20 cellular contexts compared by ENCODE assay signal in genomic region chr19:31308781-31309180, GRCh38. TPM values are rescaled to one million over a fixed set of nuclear protein-coding genes. Genes with fewer than 3 reads are reported as not detected.
DNase-seq lines count a peak whose midpoint lies in the region; ATAC-seq, FAIRE-seq and TF ChIP-seq lines count a peak whose summit lies in the region.
"Had no signal": no experiment of that assay in that cellular context is flagged by ENCODE, and none has a peak within 500 bp of the region (broad histone marks: within the 10 kb centered on the region; RNA-seq: fewer than 3 reads in every experiment).

No MANE protein-coding gene starts in this region.

- intact Hi-C loops in CD14-positive monocyte (cut with micrococcal nuclease), result loop anchor here in 1 of 2 donors (5.0 kb wide), 1 partner anchor 44 kb away; no protein-coding TSS in a partner anchor

- no peak overlapping the region for H3K9ac ChIP-seq in H1 (replicated peaks in 1 of 4; ENCODE audit: extremely low read depth in 1 of 4, low read depth in 3 of 4, low read length in 3 of 4)

- no peak overlapping the region for H2BK12ac ChIP-seq in H1 (ENCODE audit: low read depth, low read length)

- peaks cover under 1% of the 10 kb centered on the region; the same call in 1 of the 2 replicates for H3K79me1 ChIP-seq in H1 (ENCODE audit: low read depth, low read length)

- no peak overlapping the region for H4K91ac ChIP-seq in H1 (replicated peaks; ENCODE audit: insufficient read length, low read length)

- ATAC-seq in HG02970 (IDR thresholded peaks at IDR 0.05; ENCODE audit: low FRiP score, unreplicated experiment), result no peak
- ATAC-seq in GM21360 (IDR thresholded peaks at IDR 0.05; ENCODE audit: unreplicated experiment), result no peak
- ATAC-seq: CD8-positive, alpha-beta T cell had no signal

- H3K4me1 ChIP-seq in HEK293 (ENCODE audit: control insufficient read depth, insufficient read depth, low read length), result peaks cover 24% of the 10 kb centered on the region
- H3K4me1 ChIP-seq in H1 (replicated peaks in 1 of 4; ENCODE audit: control insufficient read depth in 3 of 4, insufficient read depth in 4 of 4, low read length in 3 of 4), result no peaks in the 10 kb centered on the region; a peak in 1 of 7 replicates
- peaks cover 10% of the 10 kb centered on the region for H3K4me1 ChIP-seq in osteoblast (ENCODE audit: insufficient read depth, low read length)

- H3K27ac Mint-ChIP-seq in CD14-positive monocyte (peak overlapping the region in 2 of 7 donors; percentile 13 to 27), nephron progenitor cell (no peak overlapping the region)
- H3K27ac Mint-ChIP-seq: CD4-positive, CD25-positive, alpha-beta regulatory T cell; CD8-positive, alpha-beta T cell had no signal

- TF ChIP-seq RAD21 in H1 (IDR thresholded peaks at IDR 0.05 in 1 of 2, conservative IDR thresholded peaks at IDR 0.05 in 1 of 2; ENCODE audit: low read depth in 2 of 2, low read length in 2 of 2), result no peak

- no peak overlapping the region for H2AK5ac ChIP-seq in H1 (ENCODE audit: low read depth, low read length)

- CTCF ChIA-PET in HEK293 (lab: Yijun Ruan, JAX) (interaction anchor here (1.0 kb wide), 1 partner anchor 411 kb away, joined by 3 read pairs; no protein-coding TSS in a partner anchor), H1 (lab: Charles Lee; ENCODE audit: partially characterized antibody) (no interaction called here)

- no peak overlapping the region for H2BK15ac ChIP-seq in H1 (ENCODE audit: low read length)

- TF ChIP-seq POLR2A in H1 (IDR thresholded peaks at IDR 0.05; ENCODE audit: control extremely low read depth in 1 of 2, low read depth in 2 of 2, low read length in 2 of 2), result no peak

- no peak overlapping the region for H3K14ac ChIP-seq in H1 (ENCODE audit: insufficient read length)

- H3K36me3 ChIP-seq in HEK293 (ENCODE audit: control insufficient read depth in 2 of 2, insufficient read depth in 1 of 2, low read length in 2 of 2) (peaks cover 0 to 3% of the 10 kb centered on the region in 2 experiments; a peak in 1 of 3 replicates), H1 (ENCODE audit: control insufficient read depth in 2 of 4, insufficient read depth in 4 of 4, low read length in 3 of 4) (no peaks in the 10 kb centered on the region), osteoblast (ENCODE audit: insufficient read depth, low read length) (peaks cover under 1% of the 10 kb centered on the region)

- no peak overlapping the region for H2BK20ac ChIP-seq in H1 (ENCODE audit: low read length)

- H2BK5ac ChIP-seq in H1 (ENCODE audit: low read depth, low read length), result no peak overlapping the region

- H3K27ac ChIP-seq in HEK293 (ENCODE audit: extremely low read depth, low read depth, low read length) (no peak overlapping the region), H1 (ENCODE audit: low read depth, low read length) (no peak overlapping the region), osteoblast (ENCODE audit: low read depth, low read length) (no peak overlapping the region)

- TF ChIP-seq CTCF in CD14-positive monocyte (IDR thresholded peaks at IDR 0.05) (no peak), HEK293 (tag by site-specific recombination; IDR thresholded peaks at IDR 0.05) (no peak), H1 (IDR thresholded peaks at IDR 0.05; ENCODE audit: control extremely low read depth in 1 of 3, insufficient read depth in 1 of 3, low read depth in 1 of 3, low read length in 3 of 3) (no peak), osteoblast (IDR thresholded peaks at IDR 0.05; ENCODE audit: extremely low read depth, low read depth, low read length) (no peak), nephron progenitor cell (IDR thresholded peaks at IDR 0.05) (no peak)

- H3K4me2 ChIP-seq in H1 (ENCODE audit: insufficient read depth in 1 of 2, low read depth in 2 of 2, low read length in 2 of 2) (no peak overlapping the region), osteoblast (ENCODE audit: insufficient read depth, low read length) (no peak overlapping the region)

- no peak overlapping the region for H2AFZ ChIP-seq in H1 (ENCODE audit: low read length)
- no peak overlapping the region for H2AFZ ChIP-seq in osteoblast (ENCODE audit: low read length)

- H3K56ac ChIP-seq in H1 (replicated peaks; ENCODE audit: insufficient read length, low read depth, low read length), result no peak overlapping the region

- H4K20me1 ChIP-seq in H1 (replicated peaks in 1 of 2; ENCODE audit: control insufficient read depth in 1 of 2, insufficient read depth in 2 of 2, low read length in 2 of 2) (no peaks in the 10 kb centered on the region), osteoblast (ENCODE audit: insufficient read depth, low read length) (peaks cover 17% of the 10 kb centered on the region)

- H3K4me3 ChIP-seq in HEK293 (ENCODE audit: low read depth, low read length) (no peak overlapping the region), H1 (ENCODE audit: extremely low read depth in 1 of 4, insufficient read depth in 2 of 4, low read depth in 3 of 4, low read length in 4 of 4) (no peak overlapping the region), osteoblast (ENCODE audit: insufficient read depth, low read length) (no peak overlapping the region)

- H3K27me3 ChIP-seq in H1 (replicated peaks in 1 of 4; ENCODE audit: control insufficient read depth in 3 of 4, extremely low read depth in 1 of 4, insufficient read depth in 3 of 4, low read length in 3 of 4) (no peaks in the 10 kb centered on the region), osteoblast (ENCODE audit: insufficient read depth, low read length) (no peaks in the 10 kb centered on the region)

- no peak overlapping the region for H4K5ac ChIP-seq in H1 (ENCODE audit: insufficient read length, low read depth, low read length)

- DNase-seq in CD14-positive monocyte (ENCODE audit: low spot score) (peak; percentile 30), H1 (ENCODE audit: low read depth in 1 of 2, low spot score in 2 of 2) (no peak), osteoblast (ENCODE audit: insufficient read length, low spot score, missing footprints) (peak; percentile 54), nephron progenitor cell (no peak), COLO829 (ENCODE audit: low spot score) (no peak)
- DNase-seq: C1 segment of cervical spinal cord; CD4-positive, CD25-positive, alpha-beta regulatory T cell; CD8-positive, alpha-beta T cell; DMS53; DMS79 treated with DMSO at 0.1 percent for 48 hours; GF-D8; GOT3; H7; HCEC 1CT had no signal

- FAIRE-seq in H1 (lab: Jason Lieb, UNC), result no peak
- FAIRE-seq: GM12891, GM18507 had no signal

- H3K18ac ChIP-seq in H1 (ENCODE audit: extremely low read depth, low read length), result no peak overlapping the region

- H3K79me2 ChIP-seq in H1 (ENCODE audit: control insufficient read depth in 1 of 2, insufficient read depth in 2 of 2, low read length in 2 of 2), result peaks cover 0 to 7% of the 10 kb centered on the region in 2 experiments; a peak in 1 of 4 replicates
- H3K79me2 ChIP-seq in osteoblast (ENCODE audit: insufficient read depth, low read length), result peaks cover 77% of the 10 kb centered on the region

- H3K4me1 Mint-ChIP-seq in CD14-positive monocyte (peaks cover 76% of the 10 kb centered on the region), nephron progenitor cell (peaks cover 28% of the 10 kb centered on the region)
- H3K4me1 Mint-ChIP-seq: CD4-positive, CD25-positive, alpha-beta regulatory T cell had no signal

- H3K9me3 Mint-ChIP-seq in CD14-positive monocyte (peaks cover 0 to 1% (median 0%) of the 10 kb centered on the region in 7 donors), nephron progenitor cell (no peaks in the 10 kb centered on the region)
- H3K9me3 Mint-ChIP-seq: CD4-positive, CD25-positive, alpha-beta regulatory T cell; CD8-positive, alpha-beta T cell had no signal

- no peak overlapping the region for H3K4ac ChIP-seq in H1 (replicated peaks; ENCODE audit: insufficient read length, low read depth, low read length)

- H3K36me3 Mint-ChIP-seq in CD14-positive monocyte, result peaks cover 9 to 24% of the 10 kb centered on the region in 2 donors
- H3K36me3 Mint-ChIP-seq in nephron progenitor cell (ENCODE audit: low read depth), result peaks cover 5% of the 10 kb centered on the region
- H3K36me3 Mint-ChIP-seq: CD4-positive, CD25-positive, alpha-beta regulatory T cell; CD8-positive, alpha-beta T cell had no signal

- H3K27me3 Mint-ChIP-seq in CD14-positive monocyte (ENCODE audit: low read depth in 3 of 3) (no peaks in the 10 kb centered on the region), nephron progenitor cell (ENCODE audit: low read depth, poor library complexity) (peaks cover 12% of the 10 kb centered on the region)
- H3K27me3 Mint-ChIP-seq: CD4-positive, CD25-positive, alpha-beta regulatory T cell had no signal

- 92% methylated on average over 11 of the region's 13 CpGs; no CpG with 5 or more reads in 1 of the 2 experiments for WGBS in H1 (ENCODE audit: extremely low coverage in 1 of 2, insufficient coverage in 1 of 2, insufficient read length in 1 of 2, insufficient replicate concordance in 2 of 2, low coverage in 1 of 2, low lambda C conversion rate in 2 of 2, missing lambda C conversion rate in 1 of 2), 2 experiments

- H3K9me3 ChIP-seq in HEK293 (ENCODE audit: control insufficient read depth, insufficient read depth, low read depth, low read length) (no peaks in the 10 kb centered on the region), H1 (ENCODE audit: insufficient read depth in 2 of 2, low read depth in 1 of 2, low read length in 1 of 2) (no peaks in the 10 kb centered on the region), osteoblast (ENCODE audit: low read depth, low read length) (no peaks in the 10 kb centered on the region)

- TF ChIP-seq EP300 in H1 (IDR thresholded peaks at IDR 0.05; ENCODE audit: borderline replicate concordance in 1 of 2, low read depth in 2 of 2, low read length in 2 of 2), result no peak

- no peak overlapping the region for H2BK120ac ChIP-seq in H1 (replicated peaks; ENCODE audit: low read depth, low read length)

- peak overlapping the region; percentile 38; the same call in 1 of the 2 replicates for H4K8ac ChIP-seq in H1 (ENCODE audit: extremely low read depth, insufficient read depth, low read length)

- POLR2A ChIA-PET in HEK293 (lab: Yijun Ruan, JAX), result no interaction called here
- POLR2A ChIA-PET in H1 (lab: Charles Lee; ENCODE audit: partially characterized antibody), result no interaction called here

- H3K4me3 Mint-ChIP-seq in CD14-positive monocyte (no peak overlapping the region), nephron progenitor cell (no peak overlapping the region)
- H3K4me3 Mint-ChIP-seq: CD8-positive, alpha-beta T cell had no signal

- H3K23me2 ChIP-seq in H1 (ENCODE audit: low read depth, low read length), result no peaks in the 10 kb centered on the region

- no peak overlapping the region for H3K23ac ChIP-seq in H1 (ENCODE audit: insufficient read length)

RNA-seq across cellular contexts. Expression of gene TSHZ3, which starts 40.5 kb away (rescaled TPM):
- polyA plus RNA-seq in CD14-positive monocyte (1 to 10 TPM; 2.3 to 3.3 TPM), H1 (2011; rRNA removed) (3.1 and 3.8 TPM in 2 replicates)
- 9.3 and 12.3 TPM in 2 replicates for total RNA-seq in H1 (2021; fragmentation: NEBNext Ultra II Directional; extraction: Animal tissue kit (Norgen Biotek cat#: 25700))
- 2.3 TPM for polyA plus RNA-seq in H1 (2011; cell fraction: cytosol; rRNA removed)
- polyA plus RNA-seq in H1 (2011; cell fraction: nucleus; rRNA removed), result 10.5 TPM
- 5.8 to 7.8 TPM (median 6.4 TPM) in 4 replicates for polyA plus RNA-seq in H1 (2012, experiment 1 of 2)
- polyA plus RNA-seq in H1 (2012, experiment 2 of 2), result 4.2 TPM
- polyA plus RNA-seq in H1 (2013, experiment 1 of 2), result 15.1 TPM
- 14.7 TPM for polyA plus RNA-seq in H1 (2013, experiment 2 of 2)
- polyA minus RNA-seq in H1 (2011; rRNA and poly(A)+ RNA removed), result 5.5 TPM in 2 replicates
- 5.1 TPM for polyA minus RNA-seq in H1 (2011; cell fraction: cytosol; rRNA and poly(A)+ RNA removed)
- 6.6 TPM for polyA minus RNA-seq in H1 (2011; cell fraction: nucleus; rRNA and poly(A)+ RNA removed)
- 7.6 and 9.4 TPM in 2 replicates for total RNA-seq in osteoblast
- total RNA-seq: CD8-positive, alpha-beta T cell; G401 had no signal

Comparison
In these comparisons a context has a peak if more than half of its experiments do, and no peak if none do; other contexts are left out.
1. DNase-seq: peak in CD14-positive monocyte (single experiment) and osteoblast (single experiment); none in H1 (0 of 2), nephron progenitor cell (single experiment) and COLO829 (single experiment).